Comparison of ENCODE assay signal across 10 cellular contexts in genomic region chr14:87149583-87150354, GRCh38.
A peak's percentile ranks its signal among the peaks of the same experiment; 100 is the strongest.
DNase-seq lines count a peak whose midpoint lies in the region; TF ChIP-seq lines count a peak whose summit lies in the region.
"Had no signal": no experiment of that assay in that cellular context is flagged by ENCODE, and none has a peak within 500 bp of the region (broad histone marks: within the 10 kb centered on the region; RNA-seq: fewer than 3 reads in every experiment).

No MANE protein-coding gene starts in this region.

- peaks cover 77% of the 10 kb centered on the region for H3K27me3 ChIP-seq in HUES48 (ENCODE audit: control insufficient read depth, insufficient read depth, low read length)
- peaks cover 80% of the 10 kb centered on the region for H3K27me3 ChIP-seq in iPS-20b (ENCODE audit: insufficient read depth, low read length)
- no peaks in the 10 kb centered on the region for H3K27me3 ChIP-seq in testis
- no peaks in the 10 kb centered on the region for H3K27me3 ChIP-seq in sigmoid colon

- no peak for TF ChIP-seq EP300 in sigmoid colon (IDR thresholded peaks at IDR 0.05)

- H3K4me1 ChIP-seq in HUES48 (ENCODE audit: control insufficient read depth, insufficient read depth, low read length) (peaks cover 37% of the 10 kb centered on the region), iPS-20b (ENCODE audit: insufficient read depth, low read length) (peaks cover 36% of the 10 kb centered on the region; the same call in 1 of the 2 replicates), testis (no peaks in the 10 kb centered on the region), sigmoid colon (peaks cover 0 to 20% (median 16%) of the 10 kb centered on the region in 4 donors)

- intact Hi-C loops in testis (cut with DNase I; ENCODE audit: low total_unique reads), result no loop called here
- intact Hi-C loops in sigmoid colon (cut with DNase I), result no loop called here

- DNase-seq in AG09319 (ENCODE audit: extremely low read depth, low read depth) (peak; percentile 68), astrocyte of the cerebellum (ENCODE audit: low read depth) (peak; percentile 43), testis (no peak), inferior parietal cortex (ENCODE audit: extremely low spot score) (no peak), G401 (ENCODE audit: low spot score) (no peak), sigmoid colon (no peak)
- DNase-seq: activated CD4-positive, alpha-beta T cell treated with anti-CD3 and anti-CD28 coated beads for 36 hours; NCI-H1930 had no signal

- H3K9ac ChIP-seq in HUES48 (ENCODE audit: low read depth, low read length), result no peak overlapping the region
- H3K9ac ChIP-seq in iPS-20b (ENCODE audit: low read depth, low read length), result no peak overlapping the region

- in situ Hi-C loops in astrocyte of the cerebellum (cut with HindIII; ENCODE audit: low sequenced_read_pairs) (no loop called here), G401 (cut with HindIII; ENCODE audit: low sequenced_read_pairs) (no loop called here)

- H3K9me3 ChIP-seq in HUES48 (ENCODE audit: control insufficient read depth, insufficient read depth, low read length), result no peaks in the 10 kb centered on the region
- H3K9me3 ChIP-seq in iPS-20b (ENCODE audit: insufficient read depth, low read depth, low read length), result no peaks in the 10 kb centered on the region
- H3K9me3 ChIP-seq in testis, result no peaks in the 10 kb centered on the region
- no peaks in the 10 kb centered on the region for H3K9me3 ChIP-seq in sigmoid colon

- WGBS in testis, 2 donors, result 60 to 62% methylated on average over 6 of the region's 6 CpGs
- 36 to 52% methylated on average over 6 of the region's 6 CpGs for WGBS in sigmoid colon, 2 donors

- no peaks in the 10 kb centered on the region for H3K36me3 ChIP-seq in HUES48 (ENCODE audit: control insufficient read depth, insufficient read depth, low read length)
- H3K36me3 ChIP-seq in iPS-20b (ENCODE audit: insufficient read depth, low read depth, low read length), result no peaks in the 10 kb centered on the region
- no peaks in the 10 kb centered on the region for H3K36me3 ChIP-seq in testis (ENCODE audit: low read depth, missing control alignments)
- H3K36me3 ChIP-seq in sigmoid colon, result no peaks in the 10 kb centered on the region

- peak overlapping the region; percentile 66 for H3K27ac ChIP-seq in HUES48 (ENCODE audit: low read depth, low read length)
- H3K27ac ChIP-seq in iPS-20b (ENCODE audit: low read length), result no peak overlapping the region
- H3K27ac ChIP-seq in testis, result no peak overlapping the region
- H3K27ac ChIP-seq in sigmoid colon, result no peak overlapping the region

- TF ChIP-seq POLR2A in testis (IDR thresholded peaks at IDR 0.05) (no peak), sigmoid colon (IDR thresholded peaks at IDR 0.05) (no peak)

- no peak for TF ChIP-seq CTCF in AG09319 (IDR thresholded peaks at IDR 0.05; ENCODE audit: low read depth, low read length)
- TF ChIP-seq CTCF in astrocyte of the cerebellum (IDR thresholded peaks at IDR 0.05; ENCODE audit: low read depth, low read length, missing control alignments), result no peak
- no peak for TF ChIP-seq CTCF in testis (IDR thresholded peaks at IDR 0.05)
- TF ChIP-seq CTCF in sigmoid colon (IDR thresholded peaks at IDR 0.05), result no peak

- H3K4me3 ChIP-seq in HUES48 (ENCODE audit: low read depth, low read length), result peak overlapping the region; percentile 41
- no peak overlapping the region for H3K4me3 ChIP-seq in astrocyte of the cerebellum (ENCODE audit: low read depth, low read length)
- H3K4me3 ChIP-seq in iPS-20b (ENCODE audit: low read length), result peak overlapping the region; percentile 43; the same call in 1 of the 2 replicates
- no peak overlapping the region for H3K4me3 ChIP-seq in testis
- H3K4me3 ChIP-seq in sigmoid colon, result no peak overlapping the region

Comparison
In these comparisons a context has a peak if more than half of its experiments do, and no peak if none do; other contexts are left out.
1. DNase-seq: peak in AG09319 (single experiment) and astrocyte of the cerebellum (single experiment); none in testis (single experiment), inferior parietal cortex (single experiment), G401 (single experiment) and sigmoid colon (single experiment).
2. H3K4me3 ChIP-seq: peak in HUES48 (single experiment) and iPS-20b (single experiment); none in astrocyte of the cerebellum (single experiment), testis (0 of 2) and sigmoid colon (0 of 4).